Comparison of ENCODE assay signal across 20 cellular contexts in the genomic region with DNA sequence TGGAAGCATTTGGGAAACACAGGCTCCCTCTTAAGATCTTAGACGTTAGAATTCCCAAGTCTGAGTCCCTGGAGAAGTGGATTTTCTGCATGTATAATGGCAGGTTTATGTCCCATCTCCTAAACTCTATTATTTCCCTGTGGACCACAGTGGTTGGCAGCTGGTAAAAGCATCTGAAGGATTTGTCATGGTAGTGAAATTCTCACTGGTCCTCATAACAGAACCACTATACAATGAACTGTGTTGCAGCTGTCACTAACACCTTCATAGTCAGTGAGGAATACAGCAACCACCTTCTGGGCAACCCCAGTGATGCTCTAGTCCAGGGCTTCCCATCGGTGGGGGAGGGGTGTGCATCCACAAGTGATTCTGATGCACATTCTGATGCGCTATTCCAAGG.
"Had no signal": no experiment of that assay in that cellular context is flagged by ENCODE, and none has a peak within 500 bp of the region (broad histone marks: within the 10 kb centered on the region; RNA-seq: fewer than 3 reads in every experiment).

No MANE protein-coding gene starts in this region.

- H3K27me3 ChIP-seq: gastrocnemius medialis, neutrophil, right atrium auricular region, testis, tibial artery had no signal

- H3K4me3 Mint-ChIP-seq: effector memory CD8-positive, alpha-beta T cell; naive thymus-derived CD4-positive, alpha-beta T cell; stimulated activated effector memory CD8-positive, alpha-beta T cell treated with anti-CD3 and anti-CD28 coated beads, Interleukin-12 subunit alpha, Interleukin-12 subunit beta, amount 100 ng/mL, for 72 hours; type B pancreatic cell had no signal

- H3K27ac ChIP-seq: gastrocnemius medialis, lower lobe of right lung, neutrophil, right atrium auricular region, testis, tibial artery had no signal

- H3K4me1 Mint-ChIP-seq: stimulated activated effector memory CD8-positive, alpha-beta T cell treated with anti-CD3 and anti-CD28 coated beads, Interleukin-12 subunit alpha, Interleukin-12 subunit beta, amount 100 ng/mL, for 72 hours had no signal

- H3K79me2 ChIP-seq: parathyroid adenoma had no signal

- DNase-seq: cortex of kidney; effector memory CD8-positive, alpha-beta T cell; foreskin fibroblast; gastrocnemius medialis; head of caudate nucleus; left ventricle myocardium superior; lower lobe of right lung; naive thymus-derived CD4-positive, alpha-beta T cell; stimulated activated CD4-positive, alpha-beta T cell treated with anti-CD3 and anti-CD28 coated beads, Interleukin-2, amount 100 ng/mL, for 24 hours; stimulated activated CD4-positive, alpha-beta T cell treated with anti-CD3 and anti-CD28 coated beads, Interleukin-4, amount 100 ng/mL, for 24 hours; stimulated activated naive CD8-positive, alpha-beta T cell treated with anti-CD3 and anti-CD28 coated beads, Interleukin-15, Interleukin-2, amounts not matched to agents 100 U/mL and 50 U/mL, for 24 hours; substantia nigra; testis; tibial artery had no signal

- H3K9me3 ChIP-seq: gastrocnemius medialis, lower lobe of right lung, neutrophil, right atrium auricular region, testis, tibial artery had no signal

- H3K36me3 ChIP-seq: gastrocnemius medialis, lower lobe of right lung, neutrophil, right atrium auricular region, tibial artery had no signal

- H3K9ac ChIP-seq: parathyroid adenoma had no signal

- H3K27ac Mint-ChIP-seq: effector memory CD8-positive, alpha-beta T cell; naive thymus-derived CD4-positive, alpha-beta T cell; progenitor cell of endocrine pancreas; stimulated activated effector memory CD8-positive, alpha-beta T cell treated with anti-CD3 and anti-CD28 coated beads, Interleukin-12 subunit alpha, Interleukin-12 subunit beta, amount 100 ng/mL, for 72 hours; type B pancreatic cell had no signal

- H3K9me3 Mint-ChIP-seq: effector memory CD8-positive, alpha-beta T cell; stimulated activated effector memory CD8-positive, alpha-beta T cell treated with anti-CD3 and anti-CD28 coated beads, Interleukin-12 subunit alpha, Interleukin-12 subunit beta, amount 100 ng/mL, for 72 hours; type B pancreatic cell had no signal

- H3K4me3 ChIP-seq: gastrocnemius medialis, lower lobe of right lung, right atrium auricular region, testis, tibial artery had no signal

- H3K27me3 Mint-ChIP-seq: effector memory CD8-positive, alpha-beta T cell; naive thymus-derived CD4-positive, alpha-beta T cell; progenitor cell of endocrine pancreas; type B pancreatic cell had no signal

- H3K36me3 Mint-ChIP-seq: stimulated activated effector memory CD8-positive, alpha-beta T cell treated with anti-CD3 and anti-CD28 coated beads, Interleukin-12 subunit alpha, Interleukin-12 subunit beta, amount 100 ng/mL, for 72 hours had no signal
